ENCODE assay signal across 1 cellular context in the genomic region with DNA sequence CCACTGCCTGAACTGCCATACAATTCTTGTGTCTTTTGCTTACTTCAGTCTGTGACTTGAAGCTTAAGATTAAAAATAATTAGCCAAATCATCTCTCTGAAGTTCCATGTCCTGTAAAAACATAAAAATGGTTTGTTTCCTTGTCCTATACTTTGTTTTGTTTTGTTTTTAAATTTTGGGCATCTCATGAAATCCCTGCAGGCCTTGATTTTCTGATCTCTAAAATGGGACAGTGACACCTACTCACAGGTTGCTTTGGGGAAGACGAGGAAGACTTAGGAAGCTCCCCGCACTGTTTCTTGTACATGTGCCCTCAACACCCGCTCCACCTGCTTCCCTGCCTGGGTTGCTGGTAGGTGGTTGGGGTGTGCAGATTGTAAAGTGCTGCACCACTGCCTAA.
TF ChIP-seq lines count a peak whose summit lies in the region.

No MANE protein-coding gene starts in this region.

TF ChIP-seq in HCT116, 20 proteins besides CTCF, POLR2A, EP300 and RAD21 (continued from another document):
- TF ChIP-seq ZBTB33 (IDR thresholded peaks at IDR 0.05; ENCODE audit: extremely low read depth, insufficient replicate concordance, low read length) (no peak), EZH2phosphoT487 (IDR thresholded peaks at IDR 0.05; ENCODE audit: borderline replicate concordance) (no peak), ELF1 (IDR thresholded peaks at IDR 0.05; ENCODE audit: borderline replicate concordance, low read depth) (no peak), SP1 (IDR thresholded peaks at IDR 0.05; ENCODE audit: low read depth) (no peak)
